ENCODE assay signal across 27 cellular contexts in the genomic region with DNA sequence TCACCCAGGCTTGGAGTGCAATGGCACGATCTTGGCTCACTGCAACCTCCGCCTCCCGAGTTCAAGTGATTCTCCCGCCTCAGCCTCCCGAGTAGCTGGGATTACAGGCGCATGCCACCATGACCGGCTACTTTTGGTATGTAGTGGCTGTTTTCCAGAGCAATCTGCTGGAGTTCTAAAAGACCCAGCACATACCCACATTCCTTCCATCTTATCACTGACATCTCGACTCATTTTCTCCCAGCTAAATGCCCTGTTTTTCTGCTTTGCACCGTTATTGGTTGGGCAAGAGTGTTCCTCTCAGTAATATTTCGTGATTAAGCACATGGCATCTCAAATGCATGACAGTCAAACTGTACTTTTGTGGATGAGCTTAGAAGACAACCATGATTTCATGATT. TPM values are rescaled to one million over a fixed set of nuclear protein-coding genes. Genes with fewer than 3 reads are reported as not detected.
DNase-seq lines count a peak whose midpoint lies in the region; ATAC-seq and TF ChIP-seq lines count a peak whose summit lies in the region.
"Had no signal": no experiment of that assay in that cellular context is flagged by ENCODE, and none has a peak within 500 bp of the region (broad histone marks: within the 10 kb centered on the region; RNA-seq: fewer than 3 reads in every experiment).

No MANE protein-coding gene starts in this region.

- DNase-seq in ELR (ENCODE audit: low read depth) = peak; percentile 16
- DNase-seq in adipocyte (ENCODE audit: low read depth) = peak; percentile 25
- peak; percentile 3 for DNase-seq in fibroblast of peridontal ligament (ENCODE audit: extremely low read depth)
- peak; percentile 52 to 84 for DNase-seq in trophoblast cell
- DNase-seq in natural killer cell = no peak
- DNase-seq in cortex of kidney (lab: John Stamatoyannopoulos, UW) = no peak
- DNase-seq: activated CD4-positive, alpha-beta T cell treated with anti-CD3 and anti-CD28 coated beads, Interleukin-2, amount 50 U/mL, for 48 hours; activated CD4-positive, CD25-positive, alpha-beta regulatory T cell treated with anti-CD3 and anti-CD28 coated beads, Interleukin-2, amount 50 U/mL, for 72 hours; activated naive CD4-positive, alpha-beta T cell; amniotic stem cell; colonic mucosa; effector CD8-positive, alpha-beta T cell; heart left ventricle; KG1; lower lobe of right lung; NCI-H1417; NCI-H2081; NCI-H226; NCI-H526 treated with DMSO at 0.1 percent for 48 hours; T-helper 2 cell had no signal

- H3K4me3 Mint-ChIP-seq in natural killer cell = no peak overlapping the region
- H3K4me3 Mint-ChIP-seq: nephron; stimulated activated memory B cell treated with anti-CD40 and anti-IgM and Interleukin-4, amounts not matched to agents 10 μg/mL and 1 μg/mL and 100 μg/mL, for 72 hours; type B pancreatic cell had no signal

- H3K27me3 Mint-ChIP-seq in natural killer cell (ENCODE audit: low read depth in 2 of 2) = no peaks in the 10 kb centered on the region
- H3K27me3 Mint-ChIP-seq: stimulated activated memory B cell treated with anti-CD40 and anti-IgM and Interleukin-4, amounts not matched to agents 10 μg/mL and 1 μg/mL and 100 μg/mL, for 72 hours; type B pancreatic cell had no signal

- no peaks in the 10 kb centered on the region for H3K36me3 Mint-ChIP-seq in natural killer cell
- H3K36me3 Mint-ChIP-seq: stimulated activated memory B cell treated with anti-CD40 and anti-IgM and Interleukin-4, amounts not matched to agents 10 μg/mL and 1 μg/mL and 100 μg/mL, for 72 hours had no signal

- H4K8ac ChIP-seq in trophoblast cell (ENCODE audit: low read depth, low read length) = no peak overlapping the region

- H2BK120ac ChIP-seq in trophoblast cell (ENCODE audit: insufficient read depth, low read length, poor library complexity) = no peak overlapping the region

- no peaks in the 10 kb centered on the region for H3K9me3 ChIP-seq in adipocyte (ENCODE audit: control insufficient read depth, low read length)
- no peaks in the 10 kb centered on the region for H3K9me3 ChIP-seq in trophoblast cell (ENCODE audit: insufficient read depth, low read depth, low read length)
- H3K9me3 ChIP-seq: colonic mucosa, heart left ventricle, lower lobe of right lung had no signal

- H3K27me3 ChIP-seq in adipocyte (replicated peaks; ENCODE audit: control insufficient read depth, insufficient read depth, low read length) (no peaks in the 10 kb centered on the region), trophoblast cell (ENCODE audit: insufficient read depth, low read length) (no peaks in the 10 kb centered on the region)
- H3K27me3 ChIP-seq: BLaER1 treated with 17β-estradiol and CSF1 and Interleukin-3, amounts not matched to agents 10 nM and 100 nM; colonic mucosa; foreskin keratinocyte; heart left ventricle had no signal

- H3K27ac ChIP-seq in trophoblast cell (ENCODE audit: low read depth, low read length) = no peak overlapping the region
- H3K27ac ChIP-seq: BLaER1 treated with 17β-estradiol and CSF1 and Interleukin-3, amounts not matched to agents 10 nM and 100 nM; colonic mucosa; foreskin keratinocyte; heart left ventricle; lower lobe of right lung had no signal

- no peaks in the 10 kb centered on the region for H3K9me3 Mint-ChIP-seq in natural killer cell
- H3K9me3 Mint-ChIP-seq: nephron; stimulated activated memory B cell treated with anti-CD40 and anti-IgM and Interleukin-4, amounts not matched to agents 10 μg/mL and 1 μg/mL and 100 μg/mL, for 72 hours; type B pancreatic cell had no signal

- H2BK12ac ChIP-seq in trophoblast cell (ENCODE audit: low read length) = no peak overlapping the region

- no peak overlapping the region for H2BK5ac ChIP-seq in trophoblast cell (ENCODE audit: low read depth, low read length, poor library complexity)

- intact Hi-C loops in natural killer cell (cut with micrococcal nuclease) = loop anchor here (10.0 kb wide), 1 partner anchor 125 kb away; no protein-coding TSS in a partner anchor

- no peaks in the 10 kb centered on the region for H3K79me1 ChIP-seq in trophoblast cell (ENCODE audit: low read length)

- H2AFZ ChIP-seq in trophoblast cell (ENCODE audit: insufficient read depth, low read length, poor library complexity) = no peak overlapping the region

- no peak overlapping the region for H4K12ac ChIP-seq in trophoblast cell (ENCODE audit: low read depth, low read length)

- H3K4ac ChIP-seq in trophoblast cell (ENCODE audit: low read depth, low read length) = no peak overlapping the region

- no CpG with 5 or more reads among the region's 10 CpGs for WGBS in trophoblast cell (ENCODE audit: extremely low coverage, insufficient coverage, insufficient read length)

- no peak overlapping the region for H3K18ac ChIP-seq in trophoblast cell (ENCODE audit: low read length)

- H2AK5ac ChIP-seq in trophoblast cell (ENCODE audit: low read length) = no peak overlapping the region

- peak overlapping the region in 1 of 2 donors; percentile 1 for H3K27ac Mint-ChIP-seq in natural killer cell
- H3K27ac Mint-ChIP-seq: nephron; stimulated activated memory B cell treated with anti-CD40 and anti-IgM and Interleukin-4, amounts not matched to agents 10 μg/mL and 1 μg/mL and 100 μg/mL, for 72 hours; type B pancreatic cell had no signal

- no peak overlapping the region for H3K14ac ChIP-seq in trophoblast cell (ENCODE audit: low read length)

- ATAC-seq in natural killer cell = no peak
- ATAC-seq in HG02970 (IDR thresholded peaks at IDR 0.05; ENCODE audit: low FRiP score, unreplicated experiment) = no peak
- ATAC-seq: foreskin keratinocyte; heart left ventricle; lower lobe of right lung; Right ventricle myocardium inferior; stimulated activated memory B cell treated with anti-CD40 and anti-IgM and Interleukin-4, amounts not matched to agents 10 μg/mL and 1 μg/mL and 100 μg/mL, for 72 hours had no signal

- H3K4me2 ChIP-seq in trophoblast cell (ENCODE audit: low read length) = no peak overlapping the region

- H3K4me1 ChIP-seq in adipocyte (ENCODE audit: control insufficient read depth, insufficient read depth, low read length) (no peaks in the 10 kb centered on the region), trophoblast cell (ENCODE audit: control insufficient read depth in 1 of 2, insufficient read depth in 2 of 2, low read length in 2 of 2) (no peaks in the 10 kb centered on the region)
- H3K4me1 ChIP-seq: colonic mucosa, foreskin keratinocyte, heart left ventricle, lower lobe of right lung had no signal

- H4K91ac ChIP-seq in trophoblast cell (ENCODE audit: low read depth, low read length) = no peak overlapping the region

- no peak overlapping the region for H3K4me3 ChIP-seq in adipocyte (ENCODE audit: low read length)
- H3K4me3 ChIP-seq in trophoblast cell (ENCODE audit: low read depth, low read length) = no peak overlapping the region
- H3K4me3 ChIP-seq: BLaER1 treated with 17β-estradiol and CSF1 and Interleukin-3, amounts not matched to agents 10 nM and 100 nM; colonic mucosa; heart left ventricle; lower lobe of right lung had no signal

- H3K36me3 ChIP-seq in adipocyte (ENCODE audit: control insufficient read depth, insufficient read depth, low read length, severe bottlenecking) = no peaks in the 10 kb centered on the region
- H3K36me3 ChIP-seq in trophoblast cell (ENCODE audit: control insufficient read depth in 1 of 2, insufficient read depth in 2 of 2, low read length in 2 of 2) = peaks cover 0 to 5% of the 10 kb centered on the region in 2 experiments
- H3K36me3 ChIP-seq: colonic mucosa, lower lobe of right lung had no signal

- H3K9ac ChIP-seq in adipocyte (ENCODE audit: low read length) (no peak overlapping the region), trophoblast cell (ENCODE audit: low read length) (no peak overlapping the region)
- H3K9ac ChIP-seq: BLaER1 treated with 17β-estradiol and CSF1 and Interleukin-3, amounts not matched to agents 10 nM and 100 nM had no signal

- TF ChIP-seq CTCF in natural killer cell (IDR thresholded peaks at IDR 0.05) = no peak

- H3K23ac ChIP-seq in trophoblast cell (ENCODE audit: low read length) = no peak overlapping the region

- peaks cover 10 to 15% of the 10 kb centered on the region in 2 donors for H3K4me1 Mint-ChIP-seq in natural killer cell
- H3K4me1 Mint-ChIP-seq: nephron had no signal

- H3K79me2 ChIP-seq in trophoblast cell (ENCODE audit: control insufficient read depth, insufficient read depth, low read length, poor library complexity) = no peaks in the 10 kb centered on the region

RNA-seq across cellular contexts. Expression of gene PRKX, which starts 53.7 kb away (rescaled TPM):
- polyA plus RNA-seq in trophoblast cell (2013) = 12.6 and 13.3 TPM in 2 replicates
- total RNA-seq in natural killer cell = 100 to 1,000 TPM in 1 of 3 donors, 10 to 100 TPM in 2; 44.9 to 131 (median 97.6) TPM

Comparison
In these comparisons a context has a peak if more than half of its experiments do, and no peak if none do; other contexts are left out.
1. DNase-seq: peak in ELR (single experiment), adipocyte (single experiment), fibroblast of peridontal ligament (single experiment) and trophoblast cell (2 of 2); none in natural killer cell (single experiment) and cortex of kidney (single experiment).